In genomic region chr2:72886505-72887031, GRCh38 we compare ENCODE assay signal across 8 cellular contexts. TPM values are rescaled to one million over a fixed set of nuclear protein-coding genes. Genes with fewer than 3 reads are reported as not detected.
DNase-seq lines count a peak whose midpoint lies in the region; ATAC-seq and TF ChIP-seq lines count a peak whose summit lies in the region.

No MANE protein-coding gene starts in this region.

- TF ChIP-seq CTCF in endodermal cell (conservative IDR thresholded peaks at IDR 0.05) = no peak
- no peak for TF ChIP-seq CTCF in parathyroid adenoma (IDR thresholded peaks at IDR 0.05)

- H3K4me1 Mint-ChIP-seq in endodermal cell = peaks cover 5% of the 10 kb centered on the region

- no peak overlapping the region for H3K27ac ChIP-seq in endodermal cell (ENCODE audit: low read depth, low read length)
- peak overlapping the region; percentile 77 for H3K27ac ChIP-seq in parathyroid adenoma

- 48 to 58% methylated on average over 5 to 7 of the region's 7 CpGs for WGBS in endodermal cell (ENCODE audit: insufficient coverage in 1 of 2, insufficient read length in 1 of 2), 2 experiments

- peaks cover 58% of the 10 kb centered on the region for H3K27me3 ChIP-seq in endodermal cell (ENCODE audit: control insufficient read depth, insufficient read depth, low read length, poor library complexity, severe bottlenecking)
- no peaks in the 10 kb centered on the region for H3K27me3 ChIP-seq in parathyroid adenoma (ENCODE audit: control insufficient read depth, insufficient read depth, low read length)

- H3K9ac ChIP-seq in endodermal cell (ENCODE audit: extremely low read depth, low read length, poor library complexity, severe bottlenecking) (no peak overlapping the region), parathyroid adenoma (no peak overlapping the region)

- no peaks in the 10 kb centered on the region for H3K9me3 Mint-ChIP-seq in endodermal cell

- H2AFZ ChIP-seq in parathyroid adenoma = peak overlapping the region; percentile 97

- peaks cover 7% of the 10 kb centered on the region for H3K79me2 ChIP-seq in parathyroid adenoma

- H3K4me1 ChIP-seq in endodermal cell (ENCODE audit: control insufficient read depth, insufficient read depth, low read length) (no peaks in the 10 kb centered on the region), parathyroid adenoma (peaks cover 15% of the 10 kb centered on the region)

- H3K4me3 ChIP-seq in endodermal cell (ENCODE audit: low read length) = peak overlapping the region; percentile 89
- H3K4me3 ChIP-seq in parathyroid adenoma (ENCODE audit: low read depth, low read length) = peak overlapping the region; percentile 58

- DNase-seq in DMS114 treated with DMSO at 0.1 percent for 48 hours (lab: John Stamatoyannopoulos, UW; ENCODE audit: unreplicated experiment) (peak; percentile 54), NCI-H345 (lab: John Stamatoyannopoulos, UW) (peak; percentile 40), endodermal cell (no peak), foreskin melanocyte (no peak)
- no peak for DNase-seq in effector CD4-positive, alpha-beta T cell

- no peak overlapping the region for H3K27ac Mint-ChIP-seq in endodermal cell

- H3K36me3 Mint-ChIP-seq in endodermal cell (ENCODE audit: low read depth) = no peaks in the 10 kb centered on the region

- peaks cover 54% of the 10 kb centered on the region for H3K27me3 Mint-ChIP-seq in endodermal cell (ENCODE audit: insufficient read depth)

- no peaks in the 10 kb centered on the region for H3K9me3 ChIP-seq in endodermal cell (ENCODE audit: control insufficient read depth, low read length)
- no peaks in the 10 kb centered on the region for H3K9me3 ChIP-seq in parathyroid adenoma (ENCODE audit: control insufficient read depth, low read length)

- ATAC-seq in HG03565 (IDR thresholded peaks at IDR 0.05; ENCODE audit: unreplicated experiment) (no peak), HG02610 (IDR thresholded peaks at IDR 0.05; ENCODE audit: unreplicated experiment) (no peak)

- H3K36me3 ChIP-seq in endodermal cell (ENCODE audit: control insufficient read depth, insufficient read depth, low read length) (no peaks in the 10 kb centered on the region), parathyroid adenoma (ENCODE audit: control insufficient read depth, insufficient read depth, low read length) (no peaks in the 10 kb centered on the region)

- peak overlapping the region; percentile 62 for H3K4me3 Mint-ChIP-seq in endodermal cell

- H3K4me2 ChIP-seq in parathyroid adenoma (ENCODE audit: low read length) = peak overlapping the region; percentile 77

RNA-seq across cellular contexts. Expression of gene SPR, which starts 0.6 kb away (rescaled TPM):
- 10 to 100 TPM; 13.7 to 15.2 TPM for total RNA-seq in endodermal cell
- 2.5 TPM for polyA plus RNA-seq in endodermal cell (2013, experiment 1 of 2)
- 1.7 TPM for polyA plus RNA-seq in endodermal cell (2013, experiment 2 of 2)

RNA-seq across cellular contexts. Expression of gene EMX1, which starts 30.8 kb away (rescaled TPM):
- total RNA-seq in endodermal cell = 1 to 10 TPM in 1 of 2 donors, under 1 TPM in 1; 0.35 to 1.1 TPM
- 0.25 TPM for polyA plus RNA-seq in endodermal cell (2013, experiment 1 of 2)
- 0.17 TPM for polyA plus RNA-seq in endodermal cell (2013, experiment 2 of 2)

Comparison
In these comparisons a context has a peak if more than half of its experiments do, and no peak if none do; other contexts are left out.
1. DNase-seq: peak in DMS114 treated with DMSO at 0.1 percent for 48 hours (single experiment) and NCI-H345 (single experiment); none in endodermal cell (single experiment), effector CD4-positive, alpha-beta T cell (single experiment) and foreskin melanocyte (single experiment).